In the genomic region with DNA sequence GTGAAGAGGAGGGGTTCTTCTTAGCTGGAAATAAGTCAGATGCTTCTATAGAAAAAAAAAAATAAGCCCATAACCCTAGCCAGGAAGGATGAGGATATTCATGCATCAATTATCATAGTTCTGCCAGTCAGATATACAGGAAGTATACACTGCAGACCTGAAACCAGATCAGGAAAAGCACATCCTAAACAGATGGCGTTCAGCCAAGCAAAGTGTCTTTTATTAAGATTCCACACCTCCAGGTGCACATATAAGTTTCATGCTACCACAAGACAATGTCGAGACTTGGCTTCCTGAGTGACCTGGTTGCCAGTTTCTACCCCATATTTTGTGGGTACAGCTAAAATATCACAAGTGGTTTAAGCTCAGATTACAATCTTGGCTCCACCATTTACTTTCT, we compare ENCODE assay signal across 29 cellular contexts.
DNase-seq lines count a peak whose midpoint lies in the region; ATAC-seq, FAIRE-seq and TF ChIP-seq lines count a peak whose summit lies in the region.
"Had no signal": no experiment of that assay in that cellular context is flagged by ENCODE, and none has a peak within 500 bp of the region (broad histone marks: within the 10 kb centered on the region; RNA-seq: fewer than 3 reads in every experiment).

No MANE protein-coding gene starts in this region.

- no peak for DNase-seq in GM12892 (ENCODE audit: insufficient read length)
- peak; percentile 90 for DNase-seq in RPMI8226
- no peak for DNase-seq in right lobe of liver
- DNase-seq: activated CD4-positive, alpha-beta T cell treated with anti-CD3 and anti-CD28 coated beads for 36 hours; amygdala; Caco-2; DND-41; esophagus squamous epithelium; foreskin keratinocyte; GF-D8; head of caudate nucleus; islet precursor cell; left lung; NCI-H2107; OCI-M1; pancreas; T1000; transverse colon had no signal

- no peak for TF ChIP-seq POLR2A in GM12892 (IDR thresholded peaks at IDR 0.05; ENCODE audit: low read depth, low read length)
- no peak for TF ChIP-seq POLR2A in right lobe of liver (IDR thresholded peaks at IDR 0.05)

- H3K4me1 ChIP-seq in right lobe of liver, result no peaks in the 10 kb centered on the region
- H3K4me1 ChIP-seq: breast epithelium, Caco-2, esophagus squamous epithelium, foreskin keratinocyte, left lung, pancreas, transverse colon had no signal

- H3K27ac ChIP-seq in right lobe of liver, result no peak overlapping the region
- H3K27ac ChIP-seq: breast epithelium, esophagus squamous epithelium, foreskin keratinocyte, left lung, neural progenitor cell, pancreas, transverse colon, VCaP had no signal

- ATAC-seq in GM21423 (IDR thresholded peaks at IDR 0.05; ENCODE audit: unreplicated experiment) (peak; percentile 66), HG03378 (IDR thresholded peaks at IDR 0.05; ENCODE audit: unreplicated experiment) (peak; percentile 79), GM19035 (IDR thresholded peaks at IDR 0.05; ENCODE audit: unreplicated experiment) (no peak), HG02870 (IDR thresholded peaks at IDR 0.05; ENCODE audit: unreplicated experiment) (no peak), right lobe of liver (no peak)
- ATAC-seq: activated CD4-positive, alpha-beta T cell treated with anti-CD3 and anti-CD28 coated beads for 36 hours; activated T-helper 17 cell treated with anti-CD3 and anti-CD28 coated beads, Interleukin-2, amount 50 U/mL, for 72 hours; foreskin keratinocyte; K562; left lung; pancreas; stimulated activated memory B cell treated with anti-CD40 and anti-IgM and Interleukin-4, amounts not matched to agents 10 μg/mL and 1 μg/mL and 100 μg/mL, for 72 hours had no signal

- no peak overlapping the region for H3K4me3 ChIP-seq in right lobe of liver
- H3K4me3 ChIP-seq: breast epithelium, esophagus squamous epithelium, K562, left lung, neural progenitor cell, pancreas, transverse colon had no signal

- H3K36me3 ChIP-seq in right lobe of liver, result no peaks in the 10 kb centered on the region
- H3K36me3 ChIP-seq: breast epithelium, esophagus squamous epithelium, left lung, neural progenitor cell, pancreas, transverse colon had no signal

- WGBS in right lobe of liver (ENCODE audit: insufficient coverage, low coverage, low lambda C conversion rate, missing lambda C conversion rate), result 57% methylated on average over 2 of the region's 2 CpGs

- H3K27me3 ChIP-seq in right lobe of liver, result no peaks in the 10 kb centered on the region
- H3K27me3 ChIP-seq: breast epithelium, esophagus squamous epithelium, left lung, neural progenitor cell, pancreas, transverse colon had no signal

- intact Hi-C loops in right lobe of liver (cut with DNase I), result no loop called here

- TF ChIP-seq CTCF in right lobe of liver (IDR thresholded peaks at IDR 0.05), result no peak

- peak; percentile 46 for FAIRE-seq in GM12892 (lab: Jason Lieb, UNC)
- FAIRE-seq: HTR-8/SVneo, K562, pancreas had no signal

- H3K9me3 ChIP-seq in right lobe of liver, result no peaks in the 10 kb centered on the region
- H3K9me3 ChIP-seq: breast epithelium, esophagus squamous epithelium, left lung, pancreas, transverse colon had no signal

Comparison
In these comparisons a context has a peak if more than half of its experiments do, and no peak if none do; other contexts are left out.
1. ATAC-seq: peak in GM21423 (single experiment) and HG03378 (single experiment); none in GM19035 (single experiment), HG02870 (single experiment) and right lobe of liver (0 of 4).